Comparison of ENCODE assay signal across 14 cellular contexts in the genomic region with DNA sequence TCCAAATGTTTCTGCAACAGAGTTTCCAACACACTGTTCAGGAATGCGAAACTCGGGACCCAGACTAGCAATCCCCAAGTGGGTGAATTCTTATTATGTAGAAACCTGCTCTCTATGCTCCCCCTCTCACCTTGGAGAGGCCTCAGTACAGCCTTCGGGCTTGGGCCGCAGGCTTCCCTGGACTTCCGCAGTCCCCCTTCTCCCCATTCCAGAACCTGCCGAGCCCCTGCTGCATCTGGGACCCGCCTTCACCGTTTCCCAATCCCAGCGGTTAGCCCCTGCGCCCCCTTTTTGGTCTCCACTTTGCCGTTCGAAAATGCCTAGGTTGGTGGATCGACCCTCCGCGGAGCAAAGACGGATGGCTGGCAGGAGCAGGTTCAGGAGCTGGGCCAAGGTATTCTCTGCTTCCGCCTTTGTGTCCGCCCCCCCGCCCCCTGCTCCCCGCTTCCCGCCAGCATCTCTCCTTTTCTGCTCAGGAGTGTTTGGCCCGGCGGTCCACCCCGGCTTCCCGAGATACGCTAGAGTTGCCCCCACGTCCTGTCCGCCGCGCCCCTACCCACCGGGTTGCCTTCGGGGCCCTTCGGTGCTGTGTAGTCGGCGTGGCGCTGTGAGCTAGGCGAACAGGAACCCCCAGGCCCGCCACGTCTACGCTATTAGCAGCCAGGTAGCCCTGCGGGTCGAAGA. TPM values are rescaled to one million over a fixed set of nuclear protein-coding genes. Genes with fewer than 3 reads are reported as not detected.
A peak's percentile ranks its signal among the peaks of the same experiment; 100 is the strongest.
DNase-seq lines count a peak whose midpoint lies in the region; ATAC-seq, FAIRE-seq and TF ChIP-seq lines count a peak whose summit lies in the region.
"Had no signal": no experiment of that assay in that cellular context is flagged by ENCODE, and none has a peak within 500 bp of the region (broad histone marks: within the 10 kb centered on the region; RNA-seq: fewer than 3 reads in every experiment).

No MANE protein-coding gene starts in this region.

- no peaks in the 10 kb centered on the region for H3K9me3 ChIP-seq in endothelial cell of umbilical vein (replicated peaks; ENCODE audit: control insufficient read depth, insufficient read depth, low read length)
- H3K9me3 ChIP-seq in muscle layer of colon (ENCODE audit: low read length): no peaks in the 10 kb centered on the region

- no peak overlapping the region for H3K27ac Mint-ChIP-seq in activated naive CD8-positive, alpha-beta T cell
- no peak overlapping the region for H3K27ac Mint-ChIP-seq in activated naive CD8-positive, alpha-beta T cell treated with anti-CD3 and anti-CD28 coated beads, Interleukin-2, amount 50 U/mL, for 24 hours
- peak overlapping the region; percentile 97 for H3K27ac Mint-ChIP-seq in type B pancreatic cell
- H3K27ac Mint-ChIP-seq: nephron had no signal

- H3K79me2 ChIP-seq in endothelial cell of umbilical vein (ENCODE audit: control insufficient read depth, insufficient read depth, low read length): no peaks in the 10 kb centered on the region

- no peak overlapping the region for H2AFZ ChIP-seq in endothelial cell of umbilical vein (ENCODE audit: low read depth, low read length)

- TF ChIP-seq CTCF in endothelial cell of umbilical vein (IDR thresholded peaks at IDR 0.05; ENCODE audit: extremely low read depth in 1 of 2, insufficient read depth in 1 of 2, low read depth in 1 of 2, low read length in 2 of 2): no peak
- TF ChIP-seq CTCF in type B pancreatic cell (conservative IDR thresholded peaks at IDR 0.05): no peak

- H3K4me3 Mint-ChIP-seq in activated naive CD8-positive, alpha-beta T cell: peak overlapping the region; percentile 20
- H3K4me3 Mint-ChIP-seq in activated naive CD8-positive, alpha-beta T cell treated with anti-CD3 and anti-CD28 coated beads, Interleukin-2, amount 50 U/mL, for 24 hours: no peak overlapping the region
- peak overlapping the region; percentile 87 for H3K4me3 Mint-ChIP-seq in type B pancreatic cell

- dilution Hi-C loops in endothelial cell of umbilical vein (cut with MboI; ENCODE audit: extremely low pct_ligation_motif_present, low sequenced_read_pairs): no loop called here

- H3K4me1 ChIP-seq in endothelial cell of umbilical vein (ENCODE audit: control insufficient read depth, extremely low read depth, insufficient read depth, low read length) (peaks cover 4% of the 10 kb centered on the region), muscle layer of colon (ENCODE audit: insufficient read depth, low read length) (peaks cover 44% of the 10 kb centered on the region)

- TF ChIP-seq POLR2A in endothelial cell of umbilical vein (IDR thresholded peaks at IDR 0.05; ENCODE audit: low read depth, low read length): no peak

- intact Hi-C loops in endothelial cell of umbilical vein (cut with micrococcal nuclease): no loop called here

- POLR2A ChIA-PET in endothelial cell of umbilical vein (lab: Charles Lee): interaction anchor here (1.2 kb wide), 1 partner anchor 9 kb away, joined by 3 read pairs; no protein-coding TSS in a partner anchor

- no peak for FAIRE-seq in endothelial cell of umbilical vein (lab: Jason Lieb, UNC)

- H3K9me3 Mint-ChIP-seq in activated naive CD8-positive, alpha-beta T cell (ENCODE audit: low read depth): peaks cover 11% of the 10 kb centered on the region
- peaks cover 10% of the 10 kb centered on the region for H3K9me3 Mint-ChIP-seq in activated naive CD8-positive, alpha-beta T cell treated with anti-CD3 and anti-CD28 coated beads, Interleukin-2, amount 50 U/mL, for 24 hours
- no peaks in the 10 kb centered on the region for H3K9me3 Mint-ChIP-seq in type B pancreatic cell

- CTCF ChIA-PET in endothelial cell of umbilical vein (lab: Charles Lee): no interaction called here

- H3K36me3 Mint-ChIP-seq in activated naive CD8-positive, alpha-beta T cell: peaks cover 2% of the 10 kb centered on the region
- peaks cover 7% of the 10 kb centered on the region for H3K36me3 Mint-ChIP-seq in activated naive CD8-positive, alpha-beta T cell treated with anti-CD3 and anti-CD28 coated beads, Interleukin-2, amount 50 U/mL, for 24 hours (ENCODE audit: low read depth)
- peaks cover 8% of the 10 kb centered on the region for H3K36me3 Mint-ChIP-seq in type B pancreatic cell

- peaks cover 62% of the 10 kb centered on the region for H3K27me3 Mint-ChIP-seq in activated naive CD8-positive, alpha-beta T cell
- H3K27me3 Mint-ChIP-seq in activated naive CD8-positive, alpha-beta T cell treated with anti-CD3 and anti-CD28 coated beads, Interleukin-2, amount 50 U/mL, for 24 hours: peaks cover 92% of the 10 kb centered on the region
- peaks cover 96% of the 10 kb centered on the region for H3K27me3 Mint-ChIP-seq in type B pancreatic cell

- no peak overlapping the region for H3K4me2 ChIP-seq in endothelial cell of umbilical vein (ENCODE audit: insufficient read depth, low read length)

- H3K36me3 ChIP-seq in endothelial cell of umbilical vein (ENCODE audit: control insufficient read depth in 2 of 2, extremely low read depth in 1 of 2, insufficient read depth in 2 of 2, low read length in 2 of 2) (no peaks in the 10 kb centered on the region), muscle layer of colon (ENCODE audit: insufficient read depth, low read length) (no peaks in the 10 kb centered on the region)
- H3K36me3 ChIP-seq: SJSA1 had no signal

- H3K9me1 ChIP-seq in endothelial cell of umbilical vein (replicated peaks; ENCODE audit: control insufficient read depth, extremely low read depth, insufficient read depth, low read length): no peaks in the 10 kb centered on the region

- no peak for ATAC-seq in activated naive CD8-positive, alpha-beta T cell treated with anti-CD3 and anti-CD28 coated beads, Interleukin-2, amount 50 U/mL, for 24 hours
- ATAC-seq in HG03460 (IDR thresholded peaks at IDR 0.05; ENCODE audit: unreplicated experiment): no peak

- H3K27ac ChIP-seq in endothelial cell of umbilical vein (ENCODE audit: insufficient read depth, low read depth, low read length): no peak overlapping the region
- peak overlapping the region; percentile 80 for H3K27ac ChIP-seq in muscle layer of colon (ENCODE audit: low read depth, low read length)
- H3K27ac ChIP-seq: SJSA1 had no signal

- no peak overlapping the region for H3K9ac ChIP-seq in endothelial cell of umbilical vein (replicated peaks; ENCODE audit: extremely low read depth, insufficient read depth, low read length)
- H3K9ac ChIP-seq in muscle layer of colon (ENCODE audit: low read length): peak overlapping the region; percentile 83

- DNase-seq in activated naive CD8-positive, alpha-beta T cell treated with anti-CD3 and anti-CD28 coated beads, Interleukin-2, amount 50 U/mL, for 24 hours: no peak
- no peak for DNase-seq in endothelial cell of umbilical vein (ENCODE audit: low read depth, low spot score)
- DNase-seq in type B pancreatic cell (ENCODE audit: extremely low spot score, unreplicated experiment): no peak
- no peak for DNase-seq in NOMO-1 treated with dmso at 0.1 percent for 144 hours (lab: John Stamatoyannopoulos, UW; ENCODE audit: unreplicated experiment)
- DNase-seq in GM19240 (ENCODE audit: insufficient read length, low spot score): no peak
- DNase-seq: activated CD4-positive, CD25-positive, alpha-beta regulatory T cell treated with anti-CD3 and anti-CD28 coated beads, Interleukin-2, amount 50 U/mL, for 72 hours; activated effector memory CD4-positive, alpha-beta T cell treated with anti-CD3 and anti-CD28 coated beads, Interleukin-2, amount 50 U/mL, for 16 hours; NCI-H1436 treated with DMSO at 0.1 percent for 48 hours; NCI-H526 had no signal

- H3K27me3 ChIP-seq in endothelial cell of umbilical vein (ENCODE audit: control insufficient read depth in 2 of 2, insufficient read depth in 2 of 2, low read length in 2 of 2) (peaks cover 93 to 99% of the 10 kb centered on the region in 2 experiments), muscle layer of colon (ENCODE audit: control insufficient read depth in 1 of 2, insufficient read depth in 2 of 2, low read length in 2 of 2) (peaks cover 3% of the 10 kb centered on the region in 2 donors)

- H3K4me3 ChIP-seq in endothelial cell of umbilical vein (replicated peaks in 1 of 3; ENCODE audit: insufficient read depth in 1 of 3, low read depth in 1 of 3, low read length in 3 of 3) (no peak overlapping the region), muscle layer of colon (ENCODE audit: low read depth in 1 of 2, low read length in 2 of 2) (peak overlapping the region; percentile 55 to 75)
- H3K4me3 ChIP-seq: SJSA1 had no signal

- H4K20me1 ChIP-seq in endothelial cell of umbilical vein (replicated peaks; ENCODE audit: control insufficient read depth, extremely low read depth, insufficient read depth, low read length): no peaks in the 10 kb centered on the region

- BruUV-seq in endothelial cell of umbilical vein (replicated peaks; lab: Mats Ljungman, UMichigan): no TSS peak

- H3K4me1 Mint-ChIP-seq in activated naive CD8-positive, alpha-beta T cell (ENCODE audit: low read depth): peaks cover 24% of the 10 kb centered on the region
- H3K4me1 Mint-ChIP-seq in activated naive CD8-positive, alpha-beta T cell treated with anti-CD3 and anti-CD28 coated beads, Interleukin-2, amount 50 U/mL, for 24 hours: peaks cover 12% of the 10 kb centered on the region
- peaks cover 36% of the 10 kb centered on the region for H3K4me1 Mint-ChIP-seq in type B pancreatic cell (ENCODE audit: unreplicated experiment)

TF ChIP-seq in endothelial cell of umbilical vein, 7 proteins besides CTCF, POLR2A, EP300 and RAD21:
- TF ChIP-seq POLR2AphosphoS5 (IDR thresholded peaks at IDR 0.05; ENCODE audit: insufficient read depth, low read depth, low read length) (no peak), EZH2 (IDR thresholded peaks at IDR 0.05; ENCODE audit: borderline replicate concordance, low read depth, low read length, severe bottlenecking) (peak; percentile 80), MYC (IDR thresholded peaks at IDR 0.05; ENCODE audit: low read depth, low read length) (no peak), JUN (IDR thresholded peaks at IDR 0.05; ENCODE audit: borderline replicate concordance, insufficient read depth, insufficient read length, low read depth) (no peak)

RNA-seq across cellular contexts. Expression of a gene that starts 11.5 kb away (rescaled TPM):
- total RNA-seq in endothelial cell of umbilical vein (not detected in 2 replicates), type B pancreatic cell (ENCODE audit: low replicate concordance) (8.3 and 40.3 TPM in 2 replicates)
- polyA plus RNA-seq in endothelial cell of umbilical vein: not detected in 2 replicates
- not detected in 2 replicates for polyA plus RNA-seq in endothelial cell of umbilical vein (2011; cell fraction: cytosol; rRNA removed)
- not detected in 2 replicates for polyA plus RNA-seq in endothelial cell of umbilical vein (2011; cell fraction: nucleus; rRNA removed)
- not detected in 2 replicates for polyA plus RNA-seq in endothelial cell of umbilical vein (2012)
- not detected in 2 replicates for polyA minus RNA-seq in endothelial cell of umbilical vein
- polyA minus RNA-seq in endothelial cell of umbilical vein (2011; cell fraction: cytosol; rRNA and poly(A)+ RNA removed): not detected
- polyA minus RNA-seq in endothelial cell of umbilical vein (2011; cell fraction: nucleus; rRNA and poly(A)+ RNA removed): not detected in 2 replicates
- total RNA-seq: SJSA1 had no signal

Comparison
In these comparisons a context has a peak if more than half of its experiments do, and no peak if none do; other contexts are left out.
1. H3K4me3 ChIP-seq: peak in muscle layer of colon (2 of 2); none in endothelial cell of umbilical vein (0 of 3).